ENCODE assay signal across 1 cellular context in genomic region chr2:135052042-135052876, GRCh38.
TF ChIP-seq lines count a peak whose summit lies in the region.

Gene RAB3GAP1, plus strand, starts transcription at chr2:135052292. Its CDS starts 16 bp downstream, at chr2:135052308.

TF ChIP-seq in HepG2, 621 proteins besides CTCF, POLR2A, EP300 and RAD21 (continued from another document and continues in another):
- TF ChIP-seq SAP130 (CRISPR knock-in tag; IDR thresholded peaks at IDR 0.05; ENCODE audit: low read depth) (peak; percentile 92), SP5 (CRISPR knock-in tag; IDR thresholded peaks at IDR 0.05; ENCODE audit: borderline replicate concordance, low read depth) (0 out of 2 replicates have a peak, but pooled peaks have one; percentile 34), NFIC (IDR thresholded peaks at IDR 0.05; ENCODE audit: low read length) (0 out of 2 replicates have a peak, but pooled peaks have one; percentile 27), ZNF563 (CRISPR knock-in tag; IDR thresholded peaks at IDR 0.05) (peak; percentile 62; the same call in 1 of the 2 replicates), ZMYM2 (CRISPR knock-in tag; IDR thresholded peaks at IDR 0.05) (0 out of 2 replicates have a peak, but pooled peaks have one; percentile 40), ZBTB40 (IDR thresholded peaks at IDR 0.05) (no peak), ZBTB40 (CRISPR knock-in tag; IDR thresholded peaks at IDR 0.05) (peak; percentile 54; the same call in 1 of the 2 replicates), KDM2A (CRISPR knock-in tag; IDR thresholded peaks at IDR 0.05; ENCODE audit: borderline replicate concordance, low read depth) (peak; percentile 88; the same call in 1 of the 2 replicates), ZNF484 (CRISPR knock-in tag; IDR thresholded peaks at IDR 0.05; ENCODE audit: borderline replicate concordance, low read depth) (no peak), ZNF34 (CRISPR knock-in tag; IDR thresholded peaks at IDR 0.05; ENCODE audit: borderline replicate concordance) (no peak), KAT8 (CRISPR knock-in tag; IDR thresholded peaks at IDR 0.05) (peak; percentile 94), ZNF850 (CRISPR knock-in tag; conservative IDR thresholded peaks at IDR 0.05) (no peak), SRY (CRISPR knock-in tag; IDR thresholded peaks at IDR 0.05) (no peak), ZNF780A (CRISPR knock-in tag; IDR thresholded peaks at IDR 0.05) (no peak), HNRNPK (IDR thresholded peaks at IDR 0.05; ENCODE audit: low read depth, low read length, poor library complexity, severe bottlenecking) (no peak), KDM1A (CRISPR knock-in tag; IDR thresholded peaks at IDR 0.05) (no peak), ZNF142 (CRISPR knock-in tag; IDR thresholded peaks at IDR 0.05) (no peak), MBD4 (IDR thresholded peaks at IDR 0.05; ENCODE audit: borderline replicate concordance, low read length) (peak; percentile 57; the same call in 1 of the 2 replicates), GATAD2A (CRISPR knock-in tag; IDR thresholded peaks at IDR 0.05) (peak; percentile 40; the same call in 1 of the 2 replicates), ZNF629 (CRISPR knock-in tag; conservative IDR thresholded peaks at IDR 0.05) (no peak), ZNF652 (CRISPR knock-in tag; IDR thresholded peaks at IDR 0.05; ENCODE audit: borderline replicate concordance, low read depth) (no peak), ETV5 (CRISPR knock-in tag; IDR thresholded peaks at IDR 0.05; ENCODE audit: borderline replicate concordance) (no peak; the same call in 1 of the 2 replicates), ZBTB7B (CRISPR knock-in tag; IDR thresholded peaks at IDR 0.05) (peak; percentile 56; the same call in 1 of the 2 replicates), FOXP1 (IDR thresholded peaks at IDR 0.05) (no peak), FOXP1 (CRISPR knock-in tag; IDR thresholded peaks at IDR 0.05) (no peak), ZEB1 (IDR thresholded peaks at IDR 0.05; ENCODE audit: insufficient replicate concordance, low read depth) (peak; percentile 51), ZBTB1 (CRISPR knock-in tag; IDR thresholded peaks at IDR 0.05; ENCODE audit: borderline replicate concordance) (no peak), ZNF775 (CRISPR knock-in tag; IDR thresholded peaks at IDR 0.05; ENCODE audit: borderline replicate concordance) (no peak), ZNF275 (CRISPR knock-in tag; IDR thresholded peaks at IDR 0.05; ENCODE audit: borderline replicate concordance) (0 out of 2 replicates have a peak, but pooled peaks have one; percentile 27), ZBTB21 (CRISPR knock-in tag; IDR thresholded peaks at IDR 0.05) (no peak), ZNF547 (CRISPR knock-in tag; IDR thresholded peaks at IDR 0.05) (peak; percentile 90; the same call in 1 of the 2 replicates), GATAD1 (CRISPR knock-in tag; IDR thresholded peaks at IDR 0.05) (peak; percentile 85), SOX13 (IDR thresholded peaks at IDR 0.05) (no peak), SOX13 (CRISPR knock-in tag; conservative IDR thresholded peaks at IDR 0.05 in 1 of 2, IDR thresholded peaks at IDR 0.05 in 1 of 2) (no peak; a peak in 1 of 4 replicates), ZGPAT (CRISPR knock-in tag; IDR thresholded peaks at IDR 0.05) (peak; percentile 41; the same call in 1 of the 2 replicates), NR0B2 (CRISPR knock-in tag; IDR thresholded peaks at IDR 0.05) (no peak), ZNF430 (CRISPR knock-in tag; IDR thresholded peaks at IDR 0.05) (peak; percentile 48; the same call in 1 of the 2 replicates), ZNF883 (CRISPR knock-in tag; IDR thresholded peaks at IDR 0.05; ENCODE audit: not compliant biosample characterization) (peak; percentile 64), TFDP1 (CRISPR knock-in tag; IDR thresholded peaks at IDR 0.05; ENCODE audit: borderline replicate concordance) (peak; percentile 40; the same call in 1 of the 2 replicates), HOXA9 (CRISPR knock-in tag; IDR thresholded peaks at IDR 0.05; ENCODE audit: borderline replicate concordance) (0 out of 2 replicates have a peak, but pooled peaks have one; percentile 58), MYNN (CRISPR knock-in tag; IDR thresholded peaks at IDR 0.05; ENCODE audit: low read depth) (peak; percentile 48; the same call in 1 of the 2 replicates), PAF1 (CRISPR knock-in tag; IDR thresholded peaks at IDR 0.05) (no peak), PAWR (CRISPR knock-in tag; IDR thresholded peaks at IDR 0.05; ENCODE audit: borderline replicate concordance) (no peak), TEAD3 (CRISPR knock-in tag; optimal IDR thresholded peaks at IDR 0.05; ENCODE audit: borderline replicate concordance) (no peak)
